ENCODE assay signal across 17 cellular contexts in the genomic region with DNA sequence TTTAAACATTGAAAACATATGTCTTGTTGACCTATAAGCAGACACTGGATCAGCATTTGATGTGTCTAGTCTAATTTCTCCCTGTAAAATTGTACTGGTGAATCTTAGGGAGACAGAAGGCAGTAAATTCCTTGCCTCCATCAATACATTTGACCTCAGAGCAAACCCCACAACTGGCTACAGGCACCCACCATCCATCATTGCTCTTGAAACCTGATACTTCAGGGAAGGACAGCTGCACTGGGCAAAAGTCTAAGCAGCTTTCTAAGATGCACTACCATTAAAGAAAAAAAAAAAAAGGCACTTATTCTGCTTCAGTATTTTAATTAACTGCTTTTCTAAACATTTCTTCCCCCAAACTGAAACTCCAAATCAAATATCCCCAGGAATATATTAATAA.
"Had no signal": no experiment of that assay in that cellular context is flagged by ENCODE, and none has a peak within 500 bp of the region (broad histone marks: within the 10 kb centered on the region; RNA-seq: fewer than 3 reads in every experiment).

No MANE protein-coding gene starts in this region.

- H3K36me3 Mint-ChIP-seq: activated naive CD8-positive, alpha-beta T cell treated with anti-CD3 and anti-CD28 coated beads, Interleukin-2, amount 10 ng/mL, durations not matched to agents 7 days and 5 days; immature natural killer cell; natural killer cell had no signal

- H3K27ac Mint-ChIP-seq: activated CD4-positive, alpha-beta T cell treated with anti-CD3 and anti-CD28 coated beads for 36 hours; activated CD8-positive, alpha-beta T cell treated with anti-CD3 and anti-CD28 coated beads for 36 hours; activated naive CD8-positive, alpha-beta T cell treated with anti-CD3 and anti-CD28 coated beads, Interleukin-2, amount 10 ng/mL, durations not matched to agents 7 days and 5 days; activated T-cell treated with anti-CD3 and anti-CD28 coated beads, Interleukin-2, amount 50 U/mL, for 72 hours; immature natural killer cell; natural killer cell had no signal

- H3K27ac ChIP-seq: skin epidermis, tibial artery, vagina had no signal

- H3K4me1 Mint-ChIP-seq: activated CD4-positive, alpha-beta T cell treated with anti-CD3 and anti-CD28 coated beads for 36 hours; activated naive CD8-positive, alpha-beta T cell treated with anti-CD3 and anti-CD28 coated beads, Interleukin-2, amount 10 ng/mL, durations not matched to agents 7 days and 5 days; immature natural killer cell; natural killer cell had no signal

- H3K36me3 ChIP-seq: tibial artery, vagina had no signal

- H3K27me3 ChIP-seq: tibial artery, vagina had no signal

- H3K9me3 Mint-ChIP-seq: activated CD8-positive, alpha-beta T cell treated with anti-CD3 and anti-CD28 coated beads for 36 hours; activated naive CD8-positive, alpha-beta T cell treated with anti-CD3 and anti-CD28 coated beads, Interleukin-2, amount 10 ng/mL, durations not matched to agents 7 days and 5 days had no signal

- H3K4me3 Mint-ChIP-seq: activated CD4-positive, alpha-beta T cell treated with anti-CD3 and anti-CD28 coated beads for 36 hours; activated CD8-positive, alpha-beta T cell treated with anti-CD3 and anti-CD28 coated beads for 36 hours; activated naive CD8-positive, alpha-beta T cell treated with anti-CD3 and anti-CD28 coated beads, Interleukin-2, amount 10 ng/mL, durations not matched to agents 7 days and 5 days; activated T-cell treated with anti-CD3 and anti-CD28 coated beads, Interleukin-2, amount 50 U/mL, for 72 hours; immature natural killer cell; natural killer cell had no signal

- FAIRE-seq: bronchial epithelial cell, endometrium had no signal

- DNase-seq: activated CD4-positive, alpha-beta T cell treated with anti-CD3 and anti-CD28 coated beads for 36 hours; activated CD8-positive, alpha-beta memory T cell treated with anti-CD3 and anti-CD28 coated beads, Interleukin-2, amount 50 U/mL, for 4 hours; activated CD8-positive, alpha-beta T cell treated with anti-CD3 and anti-CD28 coated beads for 36 hours; activated gamma-delta T cell treated with Interleukin-2 at 50 U/mL for 16 hours; activated naive CD8-positive, alpha-beta T cell treated with anti-CD3 and anti-CD28 coated beads, Interleukin-2, amount 10 ng/mL, durations not matched to agents 7 days and 5 days; activated T-cell treated with anti-CD3 and anti-CD28 coated beads, Interleukin-2, amount 50 U/mL, for 72 hours; aorta; immature natural killer cell; mammary epithelial cell; natural killer cell; T1000; tibial artery had no signal

- H3K9me3 ChIP-seq: tibial artery, vagina had no signal

- ATAC-seq: activated CD4-positive, alpha-beta T cell treated with anti-CD3 and anti-CD28 coated beads for 36 hours; activated CD8-positive, alpha-beta T cell treated with anti-CD3 and anti-CD28 coated beads for 36 hours; activated T-cell treated with anti-CD3 and anti-CD28 coated beads, Interleukin-2, amount 50 U/mL, for 72 hours; esophagus mucosa; natural killer cell had no signal

- H3K4me1 ChIP-seq: tibial artery, vagina had no signal

- H3K4me3 ChIP-seq: skin epidermis, tibial artery, vagina had no signal
